In the genomic region with DNA sequence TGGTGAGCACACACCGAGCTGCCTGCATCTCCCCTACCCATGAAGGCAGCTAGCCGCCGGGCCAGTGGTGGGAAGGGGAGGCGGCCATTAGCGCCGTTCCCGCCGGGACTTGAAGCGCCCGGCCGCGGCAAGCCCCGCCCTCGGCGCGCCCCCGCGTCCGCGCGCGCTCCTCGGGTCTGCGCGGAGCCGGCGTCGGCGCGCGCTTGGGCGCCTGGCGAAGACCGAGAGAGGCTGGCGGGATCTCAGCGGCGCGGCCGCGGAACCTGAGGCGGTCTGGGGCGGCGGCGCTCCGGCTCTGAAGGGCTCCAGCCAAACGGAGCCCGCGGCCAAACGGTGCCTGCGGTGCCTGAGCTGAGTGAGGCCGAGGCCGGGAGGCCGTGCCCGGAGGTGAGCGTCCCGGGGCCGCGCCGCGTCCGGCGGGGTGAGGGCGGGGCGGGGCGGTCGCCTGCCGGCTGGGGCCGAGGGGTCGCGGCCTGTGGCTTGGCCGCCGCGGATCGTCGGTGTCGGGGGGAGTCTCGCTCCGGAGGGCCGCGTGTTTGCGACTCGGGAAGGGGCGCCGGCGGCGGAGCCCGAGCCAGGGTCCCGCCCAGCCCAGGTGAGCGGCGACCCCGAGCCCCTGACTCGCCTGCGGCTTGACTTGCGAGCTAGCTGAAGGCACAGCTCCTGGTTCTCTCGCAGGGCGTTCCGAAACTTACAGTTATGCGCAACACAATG, we compare ENCODE assay signal across 1 cellular context.
TF ChIP-seq lines count a peak whose summit lies in the region.

Gene UBXN2A, plus strand, starts transcription at position 202 of the 714 bp plus-strand sequence. CDS start 17,852 bp downstream, outside the sequence.

TF ChIP-seq in HepG2, 621 proteins besides CTCF, POLR2A, EP300 and RAD21 (continued from another document and continues in another):
- TF ChIP-seq ZBED4 (CRISPR knock-in tag; IDR thresholded peaks at IDR 0.05; ENCODE audit: borderline replicate concordance) = peak; percentile 35; the same call in 1 of the 2 replicates
- TF ChIP-seq, protein P1, sequence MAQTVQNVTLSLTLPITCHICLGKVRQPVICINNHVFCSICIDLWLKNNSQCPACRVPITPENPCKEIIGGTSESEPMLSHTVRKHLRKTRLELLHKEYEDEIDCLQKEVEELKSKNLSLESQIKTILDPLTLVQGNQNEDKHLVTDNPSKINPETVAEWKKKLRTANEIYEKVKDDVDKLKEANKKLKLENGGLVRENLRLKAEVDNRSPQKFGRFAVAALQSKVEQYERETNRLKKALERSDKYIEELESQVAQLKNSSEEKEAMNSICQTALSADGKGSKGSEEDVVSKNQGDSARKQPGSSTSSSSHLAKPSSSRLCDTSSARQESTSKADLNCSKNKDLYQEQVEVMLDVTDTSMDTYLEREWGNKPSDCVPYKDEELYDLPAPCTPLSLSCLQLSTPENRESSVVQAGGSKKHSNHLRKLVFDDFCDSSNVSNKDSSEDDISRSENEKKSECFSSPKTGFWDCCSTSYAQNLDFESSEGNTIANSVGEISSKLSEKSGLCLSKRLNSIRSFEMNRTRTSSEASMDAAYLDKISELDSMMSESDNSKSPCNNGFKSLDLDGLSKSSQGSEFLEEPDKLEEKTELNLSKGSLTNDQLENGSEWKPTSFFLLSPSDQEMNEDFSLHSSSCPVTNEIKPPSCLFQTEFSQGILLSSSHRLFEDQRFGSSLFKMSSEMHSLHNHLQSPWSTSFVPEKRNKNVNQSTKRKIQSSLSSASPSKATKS (CRISPR knock-in tag; IDR thresholded peaks at IDR 0.05) = no peak
- TF ChIP-seq ZNF687 (CRISPR knock-in tag; IDR thresholded peaks at IDR 0.05) = peak; percentile 67
- no peak for TF ChIP-seq ZNF124 (CRISPR knock-in tag; IDR thresholded peaks at IDR 0.05)
- peak; percentile 53; the same call in 1 of the 2 replicates for TF ChIP-seq ETV6 (CRISPR knock-in tag; conservative IDR thresholded peaks at IDR 0.05)
- TF ChIP-seq JUN (CRISPR knock-in tag; IDR thresholded peaks at IDR 0.05) = no peak
- TF ChIP-seq ZNF234 (CRISPR knock-in tag; conservative IDR thresholded peaks at IDR 0.05) = no peak
- TF ChIP-seq HOMEZ (CRISPR knock-in tag; IDR thresholded peaks at IDR 0.05; ENCODE audit: low read depth) = no peak
- TF ChIP-seq ZNF260 (CRISPR knock-in tag; IDR thresholded peaks at IDR 0.05; ENCODE audit: borderline replicate concordance, low read depth) = no peak
- TF ChIP-seq FOXK2 (IDR thresholded peaks at IDR 0.05) = no peak
- TF ChIP-seq, protein P2, sequence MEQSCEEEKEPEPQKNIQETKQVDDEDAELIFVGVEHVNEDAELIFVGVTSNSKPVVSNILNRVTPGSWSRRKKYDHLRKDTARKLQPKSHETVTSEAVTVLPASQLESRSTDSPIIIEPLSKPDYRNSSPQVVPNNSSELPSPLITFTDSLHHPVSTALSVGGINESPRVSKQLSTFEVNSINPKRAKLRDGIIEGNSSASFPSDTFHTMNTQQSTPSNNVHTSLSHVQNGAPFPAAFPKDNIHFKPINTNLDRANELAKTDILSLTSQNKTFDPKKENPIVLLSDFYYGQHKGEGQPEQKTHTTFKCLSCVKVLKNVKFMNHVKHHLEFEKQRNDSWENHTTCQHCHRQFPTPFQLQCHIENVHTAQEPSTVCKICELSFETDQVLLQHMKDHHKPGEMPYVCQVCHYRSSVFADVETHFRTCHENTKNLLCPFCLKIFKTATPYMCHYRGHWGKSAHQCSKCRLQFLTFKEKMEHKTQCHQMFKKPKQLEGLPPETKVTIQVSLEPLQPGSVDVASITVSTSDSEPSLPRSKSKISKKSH (CRISPR knock-in tag; IDR thresholded peaks at IDR 0.05; ENCODE audit: borderline replicate concordance) = no peak
- TF ChIP-seq ZNF850 (CRISPR knock-in tag; conservative IDR thresholded peaks at IDR 0.05) = no peak
- no peak for TF ChIP-seq ATF7 (IDR thresholded peaks at IDR 0.05)
- TF ChIP-seq ATF7 (CRISPR knock-in tag; IDR thresholded peaks at IDR 0.05) = no peak
- 0 out of 2 replicates have a peak, but pooled peaks have one; percentile 45 for TF ChIP-seq ZNF670 (CRISPR knock-in tag; IDR thresholded peaks at IDR 0.05; ENCODE audit: borderline replicate concordance)
- peak; percentile 91 for TF ChIP-seq HBP1 (CRISPR knock-in tag; IDR thresholded peaks at IDR 0.05; ENCODE audit: low read depth)
- TF ChIP-seq EEA1 (CRISPR knock-in tag; IDR thresholded peaks at IDR 0.05; ENCODE audit: borderline replicate concordance) = no peak
- TF ChIP-seq JARID2 (CRISPR knock-in tag; IDR thresholded peaks at IDR 0.05; ENCODE audit: insufficient replicate concordance) = no peak
- TF ChIP-seq TRIM22 (IDR thresholded peaks at IDR 0.05) = no peak
- no peak for TF ChIP-seq ZNF746 (CRISPR knock-in tag; IDR thresholded peaks at IDR 0.05)
- no peak for TF ChIP-seq ZNF83 (CRISPR knock-in tag; IDR thresholded peaks at IDR 0.05; ENCODE audit: borderline replicate concordance)
- no peak for TF ChIP-seq MTF2 (CRISPR knock-in tag; IDR thresholded peaks at IDR 0.05; ENCODE audit: borderline replicate concordance)
- TF ChIP-seq ZHX2 (IDR thresholded peaks at IDR 0.05; ENCODE audit: low read depth) = no peak
- TF ChIP-seq ZHX2 (CRISPR knock-in tag; IDR thresholded peaks at IDR 0.05; ENCODE audit: borderline replicate concordance) = 0 out of 2 replicates have a peak, but pooled peaks have one; percentile 68
- TF ChIP-seq XRCC5 (optimal IDR thresholded peaks at IDR 0.05; ENCODE audit: low read length) = peak; percentile 7
- no peak for TF ChIP-seq ZNF598 (CRISPR knock-in tag; IDR thresholded peaks at IDR 0.05; ENCODE audit: borderline replicate concordance)
- TF ChIP-seq RFX1 (IDR thresholded peaks at IDR 0.05) = no peak
- TF ChIP-seq ZNF792 (CRISPR knock-in tag; IDR thresholded peaks at IDR 0.05) = peak; percentile 15; the same call in 1 of the 2 replicates
- peak; percentile 34; the same call in 1 of the 2 replicates for TF ChIP-seq ZNF451 (CRISPR knock-in tag; IDR thresholded peaks at IDR 0.05)
- peak; percentile 42; the same call in 1 of the 2 replicates for TF ChIP-seq ZMYM4 (CRISPR knock-in tag; IDR thresholded peaks at IDR 0.05)
